In the genomic region with DNA sequence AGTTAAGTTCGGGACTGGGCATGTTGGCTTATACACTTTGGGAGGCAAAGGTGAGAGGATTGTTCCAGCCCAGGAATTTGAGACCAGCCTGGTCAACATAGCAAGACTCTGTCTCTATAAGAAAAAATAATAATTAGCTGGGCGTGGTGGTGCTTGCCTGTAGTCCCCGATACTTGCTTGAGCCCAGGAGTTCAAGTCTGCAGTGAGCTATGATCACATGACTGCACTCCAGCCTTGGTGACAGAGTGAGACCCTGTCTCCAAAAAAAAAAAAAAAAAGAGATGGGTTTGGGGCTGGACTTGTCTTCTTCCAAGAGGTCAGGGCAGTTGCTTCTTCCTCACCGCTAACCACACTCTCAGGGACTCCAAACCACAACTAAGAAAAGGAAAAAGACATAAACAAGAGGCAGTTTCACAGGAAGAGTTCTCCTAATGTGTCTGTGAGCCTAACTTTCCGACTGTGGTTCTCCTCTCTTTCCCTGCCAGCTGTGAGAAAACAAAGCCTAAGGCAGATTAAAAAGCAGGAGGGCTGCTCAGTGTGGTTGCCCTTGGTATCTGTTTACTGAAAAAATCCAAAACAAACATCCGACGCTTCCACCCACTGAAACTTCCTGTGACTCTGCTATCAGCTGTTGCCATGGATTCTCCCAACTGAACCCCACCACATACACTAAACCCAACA, we compare ENCODE assay signal across 9 cellular contexts. TPM values are rescaled to one million over a fixed set of nuclear protein-coding genes. Genes with fewer than 3 reads are reported as not detected.
DNase-seq lines count a peak whose midpoint lies in the region; FAIRE-seq and TF ChIP-seq lines count a peak whose summit lies in the region.
"Had no signal": no experiment of that assay in that cellular context is flagged by ENCODE, and none has a peak within 500 bp of the region (broad histone marks: within the 10 kb centered on the region; RNA-seq: fewer than 3 reads in every experiment).

No MANE protein-coding gene starts in this region.

- no peak for FAIRE-seq in bronchial epithelial cell (lab: Jason Lieb, UNC)

- H3K9me3 Mint-ChIP-seq in Caco-2 (ENCODE audit: unreplicated experiment): no peaks in the 10 kb centered on the region
- H3K9me3 Mint-ChIP-seq: activated T-cell treated with anti-CD3 and anti-CD28 coated beads, Interleukin-2, amount 50 U/mL, for 24 hours had no signal

- peak overlapping the region; percentile 2 for H3K27ac ChIP-seq in muscle layer of duodenum (ENCODE audit: low read length)

- no peaks in the 10 kb centered on the region for H3K27me3 ChIP-seq in Caco-2 (replicated peaks; ENCODE audit: control insufficient read depth, insufficient read depth, low read length)
- no peaks in the 10 kb centered on the region for H3K27me3 ChIP-seq in MG63
- no peaks in the 10 kb centered on the region for H3K27me3 ChIP-seq in bronchial epithelial cell (ENCODE audit: control insufficient read depth, insufficient read depth, low read length)
- no peaks in the 10 kb centered on the region for H3K27me3 ChIP-seq in muscle layer of duodenum (ENCODE audit: low read depth, low read length)

- H3K27ac Mint-ChIP-seq in Caco-2 (ENCODE audit: unreplicated experiment): peak overlapping the region; percentile 17
- H3K27ac Mint-ChIP-seq: activated T-cell treated with anti-CD3 and anti-CD28 coated beads, Interleukin-2, amount 50 U/mL, for 24 hours had no signal

- no peak overlapping the region for H3K4me3 ChIP-seq in Caco-2 (ENCODE audit: low read depth, low read length)
- H3K4me3 ChIP-seq in MG63: no peak overlapping the region
- no peak overlapping the region for H3K4me3 ChIP-seq in bronchial epithelial cell (ENCODE audit: low read depth, low read length)
- H3K4me3 ChIP-seq in muscle layer of duodenum (ENCODE audit: low read depth in 1 of 2, low read length in 2 of 2): no peak overlapping the region

- H3K4me1 ChIP-seq in Caco-2: peaks cover 23% of the 10 kb centered on the region
- peaks cover 3 to 32% of the 10 kb centered on the region in 2 donors for H3K4me1 ChIP-seq in muscle layer of duodenum (ENCODE audit: control insufficient read depth in 1 of 2, insufficient read depth in 2 of 2, low read length in 2 of 2)

- peaks cover 20% of the 10 kb centered on the region for H3K4me1 Mint-ChIP-seq in Caco-2 (ENCODE audit: low read depth, unreplicated experiment)

- TF ChIP-seq CTCF in Caco-2 (IDR thresholded peaks at IDR 0.05; ENCODE audit: insufficient read depth in 1 of 2, low read depth in 1 of 2, low read length in 1 of 2, severe bottlenecking in 1 of 2, unreplicated experiment in 1 of 2) (no peak), bronchial epithelial cell (IDR thresholded peaks at IDR 0.05; ENCODE audit: insufficient read depth, low read length, severe bottlenecking) (no peak), GM10266 (IDR thresholded peaks at IDR 0.05; ENCODE audit: control insufficient read depth, insufficient read depth, low read depth, missing control alignments) (no peak)

- POLR2A ChIA-PET in Caco-2 (lab: Charles Lee): interaction anchor here (0.7 kb wide), 1 partner anchor 58 kb away, joined by 4 read pairs; no protein-coding TSS in a partner anchor

- no peak overlapping the region for H3K4me3 Mint-ChIP-seq in Caco-2 (ENCODE audit: unreplicated experiment)
- H3K4me3 Mint-ChIP-seq: activated T-cell treated with anti-CD3 and anti-CD28 coated beads, Interleukin-2, amount 50 U/mL, for 24 hours had no signal

- CTCF ChIA-PET in Caco-2 (lab: Charles Lee): interaction anchor here (0.6 kb wide), 1 partner anchor 18 kb away, joined by 3 read pairs; no protein-coding TSS in a partner anchor

- H3K36me3 ChIP-seq in Caco-2 (ENCODE audit: control insufficient read depth, insufficient read depth, low read length) (no peaks in the 10 kb centered on the region), MG63 (peaks cover 3% of the 10 kb centered on the region; the same call in 1 of the 2 replicates), bronchial epithelial cell (ENCODE audit: control insufficient read depth, insufficient read depth, low read length) (peaks cover 8% of the 10 kb centered on the region), muscle layer of duodenum (ENCODE audit: control insufficient read depth in 1 of 2, insufficient read depth in 2 of 2, low read length in 2 of 2) (no peaks in the 10 kb centered on the region)

- no peaks in the 10 kb centered on the region for H3K36me3 Mint-ChIP-seq in Caco-2 (ENCODE audit: insufficient read depth, unreplicated experiment)

- intact Hi-C loops in Caco-2 (cut with micrococcal nuclease; ENCODE audit: unreplicated experiment): no loop called here

- no TSS peak for BruUV-seq in Caco-2 (replicated peaks; lab: Mats Ljungman, UMichigan)

- no peaks in the 10 kb centered on the region for H3K27me3 Mint-ChIP-seq in Caco-2 (ENCODE audit: insufficient read depth, unreplicated experiment)

- no peak for DNase-seq in Caco-2
- peak; percentile 63 for DNase-seq in MG63
- DNase-seq in bronchial epithelial cell (ENCODE audit: low read depth): peak; percentile 80
- no peak for DNase-seq in NCI-H146 treated with DMSO at 0.1 percent for 48 hours (lab: John Stamatoyannopoulos, UW; ENCODE audit: unreplicated experiment)
- DNase-seq in NCI-H524 treated with DMSO at 0.1 percent for 48 hours (lab: John Stamatoyannopoulos, UW): no peak
- no peak for DNase-seq in GM10266 (ENCODE audit: extremely low spot score)
- no peak for DNase-seq in GM19240 (ENCODE audit: insufficient read length, low spot score)
- DNase-seq: activated T-cell treated with anti-CD3 and anti-CD28 coated beads, Interleukin-2, amount 50 U/mL, for 24 hours had no signal

- H3K9me3 ChIP-seq in Caco-2 (no peaks in the 10 kb centered on the region), MG63 (no peaks in the 10 kb centered on the region), muscle layer of duodenum (ENCODE audit: control insufficient read depth in 1 of 2, low read length in 2 of 2) (no peaks in the 10 kb centered on the region)

RNA-seq across cellular contexts. Expression of a gene that starts 2.4 kb away (rescaled TPM):
- total RNA-seq in Caco-2 (2022): 0.09 and 0.25 TPM in 2 replicates
- total RNA-seq in MG63 (2014; rRNA removed; shearing (Covaris generic); ENCODE audit: low replicate concordance): 59.2 and 73.4 TPM in 2 replicates
- 20.6 and 54.2 TPM in 2 replicates for total RNA-seq in bronchial epithelial cell

RNA-seq across cellular contexts. Expression of a gene that starts 29.8 kb away (rescaled TPM):
- total RNA-seq in Caco-2 (2022) (52.3 and 62.9 TPM in 2 replicates), bronchial epithelial cell (176 and 192 TPM in 2 replicates)
- total RNA-seq in MG63 (2014; rRNA removed; shearing (Covaris generic); ENCODE audit: low replicate concordance): 153 and 159 TPM in 2 replicates

RNA-seq across cellular contexts. Expression of a gene that starts 39.2 kb away (rescaled TPM):
- total RNA-seq in Caco-2 (2022) (30.3 and 33.4 TPM in 2 replicates), bronchial epithelial cell (6.6 and 12.5 TPM in 2 replicates)
- total RNA-seq in MG63 (2014; rRNA removed; shearing (Covaris generic); ENCODE audit: low replicate concordance): 2.3 and 25.4 TPM in 2 replicates

RNA-seq across cellular contexts. Expression of a gene that starts 40.9 kb away (rescaled TPM):
- total RNA-seq in Caco-2 (2022) (1.2 and 1.3 TPM in 2 replicates), bronchial epithelial cell (not detected in 2 replicates)
- 0.63 TPM in 1 of 2 replicates, not detected in the other for total RNA-seq in MG63 (2014; rRNA removed; shearing (Covaris generic); ENCODE audit: low replicate concordance)

RNA-seq across cellular contexts. Expression of a gene that starts 55.6 kb away (rescaled TPM):
- 0.19 TPM in 1 of 2 replicates, not detected in the other for total RNA-seq in Caco-2 (2022)
- total RNA-seq in MG63 (2014; rRNA removed; shearing (Covaris generic); ENCODE audit: low replicate concordance): not detected in 2 replicates
- total RNA-seq in bronchial epithelial cell: not detected in 2 replicates

Comparison
In these comparisons a context has a peak if more than half of its experiments do, and no peak if none do; other contexts are left out.
1. DNase-seq: peak in MG63 (single experiment) and bronchial epithelial cell (single experiment); none in Caco-2 (0 of 2), NCI-H146 treated with DMSO at 0.1 percent for 48 hours (single experiment), NCI-H524 treated with DMSO at 0.1 percent for 48 hours (single experiment), GM10266 (single experiment) and GM19240 (single experiment).
2. RNA of a gene that starts 2.4 kb away (total RNA-seq): 59.2 to 73.4 TPM in MG63 and 20.6 to 54.2 TPM in bronchial epithelial cell; 0.09 to 0.25 TPM in Caco-2; every median in the first group is over 10 times any median in the second.